Comparison of ENCODE assay signal across 1 cellular context in the genomic region with DNA sequence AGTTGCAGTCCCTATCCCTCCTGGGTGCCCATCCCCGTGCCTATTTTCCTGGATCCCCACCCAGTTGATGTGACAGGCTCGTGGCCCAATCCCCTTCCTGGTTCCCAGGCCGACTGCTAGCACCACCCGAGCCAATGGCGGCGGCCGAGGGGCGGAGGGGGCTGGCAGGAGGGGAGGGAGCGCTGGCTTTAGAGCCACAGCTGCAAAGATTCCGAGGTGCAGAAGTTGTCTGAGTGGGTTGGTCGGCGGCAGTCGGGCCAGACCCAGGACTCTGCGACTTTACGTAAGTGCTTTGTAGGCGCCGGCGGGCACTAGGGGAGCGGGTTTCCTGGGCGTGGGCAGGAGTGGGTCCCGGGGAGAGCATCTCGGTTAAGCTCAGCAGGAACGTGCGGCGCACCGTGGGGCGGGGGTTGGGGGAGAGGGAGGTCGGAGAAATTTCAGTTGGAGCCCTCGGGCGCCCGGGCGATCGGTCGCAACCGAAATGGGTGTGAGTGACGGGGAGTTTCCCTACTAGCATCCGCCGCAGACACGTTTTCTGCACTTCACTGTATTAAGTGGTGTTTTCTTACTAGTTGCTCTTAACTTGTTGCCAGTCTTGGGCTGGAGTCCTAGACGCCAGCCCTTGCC.
TF ChIP-seq lines count a peak whose summit lies in the region.

A gene with protein sequence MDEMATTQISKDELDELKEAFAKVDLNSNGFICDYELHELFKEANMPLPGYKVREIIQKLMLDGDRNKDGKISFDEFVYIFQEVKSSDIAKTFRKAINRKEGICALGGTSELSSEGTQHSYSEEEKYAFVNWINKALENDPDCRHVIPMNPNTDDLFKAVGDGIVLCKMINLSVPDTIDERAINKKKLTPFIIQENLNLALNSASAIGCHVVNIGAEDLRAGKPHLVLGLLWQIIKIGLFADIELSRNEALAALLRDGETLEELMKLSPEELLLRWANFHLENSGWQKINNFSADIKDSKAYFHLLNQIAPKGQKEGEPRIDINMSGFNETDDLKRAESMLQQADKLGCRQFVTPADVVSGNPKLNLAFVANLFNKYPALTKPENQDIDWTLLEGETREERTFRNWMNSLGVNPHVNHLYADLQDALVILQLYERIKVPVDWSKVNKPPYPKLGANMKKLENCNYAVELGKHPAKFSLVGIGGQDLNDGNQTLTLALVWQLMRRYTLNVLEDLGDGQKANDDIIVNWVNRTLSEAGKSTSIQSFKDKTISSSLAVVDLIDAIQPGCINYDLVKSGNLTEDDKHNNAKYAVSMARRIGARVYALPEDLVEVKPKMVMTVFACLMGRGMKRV (plus strand): TSS at position 197 of the 627 bp plus-strand sequence. CDS start 49,077 bp downstream, outside the sequence.

TF ChIP-seq in HCT116, 20 proteins besides CTCF, POLR2A, EP300 and RAD21 (continued from another document):
- TF ChIP-seq, protein P1, sequence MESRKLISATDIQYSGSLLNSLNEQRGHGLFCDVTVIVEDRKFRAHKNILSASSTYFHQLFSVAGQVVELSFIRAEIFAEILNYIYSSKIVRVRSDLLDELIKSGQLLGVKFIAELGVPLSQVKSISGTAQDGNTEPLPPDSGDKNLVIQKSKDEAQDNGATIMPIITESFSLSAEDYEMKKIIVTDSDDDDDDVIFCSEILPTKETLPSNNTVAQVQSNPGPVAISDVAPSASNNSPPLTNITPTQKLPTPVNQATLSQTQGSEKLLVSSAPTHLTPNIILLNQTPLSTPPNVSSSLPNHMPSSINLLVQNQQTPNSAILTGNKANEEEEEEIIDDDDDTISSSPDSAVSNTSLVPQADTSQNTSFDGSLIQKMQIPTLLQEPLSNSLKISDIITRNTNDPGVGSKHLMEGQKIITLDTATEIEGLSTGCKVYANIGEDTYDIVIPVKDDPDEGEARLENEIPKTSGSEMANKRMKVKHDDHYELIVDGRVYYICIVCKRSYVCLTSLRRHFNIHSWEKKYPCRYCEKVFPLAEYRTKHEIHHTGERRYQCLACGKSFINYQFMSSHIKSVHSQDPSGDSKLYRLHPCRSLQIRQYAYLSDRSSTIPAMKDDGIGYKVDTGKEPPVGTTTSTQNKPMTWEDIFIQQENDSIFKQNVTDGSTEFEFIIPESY (IDR thresholded peaks at IDR 0.05; ENCODE audit: extremely low read depth, insufficient replicate concordance, low read length): no peak
- TF ChIP-seq SRF (IDR thresholded peaks at IDR 0.05; ENCODE audit: low read depth): no peak
- TF ChIP-seq, protein P2, sequence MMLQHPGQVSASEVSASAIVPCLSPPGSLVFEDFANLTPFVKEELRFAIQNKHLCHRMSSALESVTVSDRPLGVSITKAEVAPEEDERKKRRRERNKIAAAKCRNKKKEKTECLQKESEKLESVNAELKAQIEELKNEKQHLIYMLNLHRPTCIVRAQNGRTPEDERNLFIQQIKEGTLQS (IDR thresholded peaks at IDR 0.05): no peak
- no peak for TF ChIP-seq ELF1 (IDR thresholded peaks at IDR 0.05; ENCODE audit: borderline replicate concordance, low read depth)
- no peak for TF ChIP-seq YY1 (IDR thresholded peaks at IDR 0.05; ENCODE audit: extremely low read depth, insufficient replicate concordance, low read depth, low read length)
- no peak for TF ChIP-seq ZFX (IDR thresholded peaks at IDR 0.05)
- no peak for TF ChIP-seq EGR1 (IDR thresholded peaks at IDR 0.05; ENCODE audit: low read depth)
- TF ChIP-seq EZH2 (IDR thresholded peaks at IDR 0.05): no peak
- TF ChIP-seq EZH2phosphoT487 (IDR thresholded peaks at IDR 0.05; ENCODE audit: borderline replicate concordance): no peak
- TF ChIP-seq POLR2AphosphoS5 (IDR thresholded peaks at IDR 0.05; ENCODE audit: low read depth, low read length): peak; percentile 62; the same call in 1 of the 2 replicates
- no peak for TF ChIP-seq ZNF274 (IDR thresholded peaks at IDR 0.05; ENCODE audit: low read depth, low read length)
